In the genomic region with DNA sequence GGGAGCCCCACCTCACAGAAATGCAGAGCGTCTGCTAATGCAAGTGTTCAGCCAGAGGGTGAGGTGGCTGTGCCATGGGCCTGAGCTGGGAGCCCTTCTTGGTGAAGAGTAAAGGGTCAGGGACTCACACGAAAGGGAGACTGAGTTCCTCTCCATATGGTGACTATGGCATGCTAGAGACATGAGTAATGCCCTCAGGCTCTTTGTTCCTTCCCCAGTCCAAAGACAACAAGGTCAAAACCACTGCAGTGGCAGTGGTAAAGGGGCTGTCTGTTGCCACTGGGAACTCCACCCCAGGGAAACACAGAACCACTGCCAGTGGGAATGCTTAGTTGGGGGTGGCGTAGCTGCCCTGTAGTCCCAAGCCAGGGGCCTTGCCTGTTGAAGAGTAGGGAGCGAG, we compare ENCODE assay signal across 18 cellular contexts. TPM values are rescaled to one million over a fixed set of nuclear protein-coding genes. Genes with fewer than 3 reads are reported as not detected.
DNase-seq lines count a peak whose midpoint lies in the region; ATAC-seq and TF ChIP-seq lines count a peak whose summit lies in the region.
"Had no signal": no experiment of that assay in that cellular context is flagged by ENCODE, and none has a peak within 500 bp of the region (broad histone marks: within the 10 kb centered on the region; RNA-seq: fewer than 3 reads in every experiment).

No MANE protein-coding gene starts in this region.

- TF ChIP-seq EP300 in sigmoid colon (IDR thresholded peaks at IDR 0.05): no peak

- H3K27ac ChIP-seq in SJSA1 (peak overlapping the region; percentile 42), sigmoid colon (no peak overlapping the region), left lung (no peak overlapping the region)
- H3K27ac ChIP-seq: neural progenitor cell, skin epidermis, stomach had no signal

- no peak overlapping the region for H3K27ac Mint-ChIP-seq in natural killer cell
- H3K27ac Mint-ChIP-seq: activated CD8-positive, alpha-beta T cell treated with anti-CD3 and anti-CD28 coated beads for 36 hours; activated T-helper 2 cell treated with anti-CD3 and anti-CD28 coated beads, Interferon-gamma antibody, Interleukin-2, Interleukin-4, amounts not matched to agents 10 μg/mL and 5 μg/mL and 100 μg/mL, durations not matched to agents 14 hours and 24 hours and 36 hours; brain; endodermal cell; neural progenitor cell had no signal

- H3K9me3 Mint-ChIP-seq in natural killer cell: no peaks in the 10 kb centered on the region
- H3K9me3 Mint-ChIP-seq: activated CD8-positive, alpha-beta T cell treated with anti-CD3 and anti-CD28 coated beads for 36 hours; activated T-helper 2 cell treated with anti-CD3 and anti-CD28 coated beads, Interferon-gamma antibody, Interleukin-2, Interleukin-4, amounts not matched to agents 10 μg/mL and 5 μg/mL and 100 μg/mL, durations not matched to agents 14 hours and 24 hours and 36 hours had no signal

- TF ChIP-seq CTCF in fibroblast of pulmonary artery (IDR thresholded peaks at IDR 0.05; ENCODE audit: low read length, missing control alignments) (no peak), sigmoid colon (IDR thresholded peaks at IDR 0.05) (no peak), natural killer cell (IDR thresholded peaks at IDR 0.05) (no peak), left lung (IDR thresholded peaks at IDR 0.05) (no peak)

- TF ChIP-seq POLR2A in sigmoid colon (IDR thresholded peaks at IDR 0.05): no peak

- intact Hi-C loops in sigmoid colon (cut with DNase I) (no loop called here), natural killer cell (cut with micrococcal nuclease) (no loop called here), left lung (cut with DNase I) (loop anchor here in 1 of 2 donors (10.0 kb wide), 1 partner anchor 215 kb away; no protein-coding TSS in a partner anchor)

- no peaks in the 10 kb centered on the region for H3K9me3 ChIP-seq in SJSA1 (replicated peaks)
- H3K9me3 ChIP-seq in sigmoid colon: no peaks in the 10 kb centered on the region
- no peaks in the 10 kb centered on the region for H3K9me3 ChIP-seq in left lung
- H3K9me3 ChIP-seq: stomach had no signal

- no peak overlapping the region for H3K4me3 Mint-ChIP-seq in natural killer cell
- H3K4me3 Mint-ChIP-seq: activated CD8-positive, alpha-beta T cell treated with anti-CD3 and anti-CD28 coated beads for 36 hours; brain; endodermal cell; neural progenitor cell had no signal

- H3K4me1 Mint-ChIP-seq in natural killer cell: no peaks in the 10 kb centered on the region
- H3K4me1 Mint-ChIP-seq: brain, neural progenitor cell had no signal

- H3K27me3 Mint-ChIP-seq in natural killer cell (ENCODE audit: low read depth in 2 of 2): peaks cover 6 to 33% of the 10 kb centered on the region in 2 donors
- H3K27me3 Mint-ChIP-seq: activated CD8-positive, alpha-beta T cell treated with anti-CD3 and anti-CD28 coated beads for 36 hours had no signal

- peak; percentile 44 for DNase-seq in HCEC 1CT
- peak; percentile 53 to 62 for DNase-seq in SJSA1 (ENCODE audit: low read depth in 1 of 2, low spot score in 2 of 2)
- DNase-seq in fibroblast of pulmonary artery (ENCODE audit: low read depth): peak; percentile 29
- peak; percentile 50 for DNase-seq in stromal cell of bone marrow (ENCODE audit: low read depth)
- no peak for DNase-seq in sigmoid colon
- DNase-seq in natural killer cell: no peak
- no peak for DNase-seq in left lung
- DNase-seq: activated CD8-positive, alpha-beta T cell treated with anti-CD3 and anti-CD28 coated beads for 36 hours; endodermal cell; hypothalamus; NCI-H1694 treated with DMSO at 0.1 percent for 48 hours; stomach; T-helper 9 cell had no signal

- ATAC-seq in natural killer cell: no peak
- no peak for ATAC-seq in left lung
- ATAC-seq: activated CD8-positive, alpha-beta T cell treated with anti-CD3 and anti-CD28 coated beads for 36 hours; Right ventricle myocardium inferior had no signal

- peaks cover 19% of the 10 kb centered on the region for H3K4me1 ChIP-seq in SJSA1 (replicated peaks)
- H3K4me1 ChIP-seq in sigmoid colon: no peaks in the 10 kb centered on the region
- H3K4me1 ChIP-seq in left lung: no peaks in the 10 kb centered on the region
- H3K4me1 ChIP-seq: neural progenitor cell, stomach had no signal

- no peak overlapping the region for H3K4me3 ChIP-seq in SJSA1
- no peak overlapping the region for H3K4me3 ChIP-seq in fibroblast of pulmonary artery (replicated peaks; ENCODE audit: low read depth, low read length)
- H3K4me3 ChIP-seq in sigmoid colon: no peak overlapping the region
- H3K4me3 ChIP-seq in left lung: no peak overlapping the region
- H3K4me3 ChIP-seq: neural progenitor cell, skin epidermis, stomach had no signal

- H3K27me3 ChIP-seq in SJSA1 (replicated peaks): no peaks in the 10 kb centered on the region
- H3K27me3 ChIP-seq in sigmoid colon: no peaks in the 10 kb centered on the region
- no peaks in the 10 kb centered on the region for H3K27me3 ChIP-seq in left lung
- H3K27me3 ChIP-seq: neural progenitor cell, stomach had no signal

- H3K36me3 ChIP-seq in SJSA1: no peaks in the 10 kb centered on the region
- H3K36me3 ChIP-seq in sigmoid colon: no peaks in the 10 kb centered on the region
- no peaks in the 10 kb centered on the region for H3K36me3 ChIP-seq in left lung
- H3K36me3 ChIP-seq: neural progenitor cell, stomach had no signal

- H3K36me3 Mint-ChIP-seq in natural killer cell: no peaks in the 10 kb centered on the region
- H3K36me3 Mint-ChIP-seq: brain, neural progenitor cell had no signal

- WGBS in sigmoid colon, 2 donors: 91 to 94% methylated on average over 4 of the region's 4 CpGs

RNA-seq across cellular contexts. Expression of a gene that starts 22.4 kb away (rescaled TPM):
- total RNA-seq in SJSA1 (2014; rRNA removed; shearing (Covaris generic)): 0.18 TPM in 1 of 2 replicates, not detected in the other
- 1 to 10 TPM in 3 of 4 donors, under 1 TPM in 1; 0.36 to 3.6 (median 2.5) TPM for total RNA-seq in sigmoid colon
- polyA plus RNA-seq in sigmoid colon: under 1 TPM in 1 of 3 donors, not detected in 2; 0.19 TPM
- total RNA-seq in natural killer cell: under 1 TPM in 1 of 3 donors, not detected in 2; 0.42 TPM
- under 1 TPM; 0.58 to 0.99 TPM for total RNA-seq in left lung
- total RNA-seq: activated CD8-positive, alpha-beta T cell treated with anti-CD3 and anti-CD28 coated beads for 36 hours; Right ventricle myocardium inferior had no signal

Comparison
In these comparisons a context has a peak if more than half of its experiments do, and no peak if none do; other contexts are left out.
1. DNase-seq: peak in HCEC 1CT (single experiment), SJSA1 (2 of 2), fibroblast of pulmonary artery (single experiment) and stromal cell of bone marrow (single experiment); none in sigmoid colon (single experiment), natural killer cell (single experiment) and left lung (0 of 2).